8 cellular contexts compared by ENCODE assay signal in the genomic region with DNA sequence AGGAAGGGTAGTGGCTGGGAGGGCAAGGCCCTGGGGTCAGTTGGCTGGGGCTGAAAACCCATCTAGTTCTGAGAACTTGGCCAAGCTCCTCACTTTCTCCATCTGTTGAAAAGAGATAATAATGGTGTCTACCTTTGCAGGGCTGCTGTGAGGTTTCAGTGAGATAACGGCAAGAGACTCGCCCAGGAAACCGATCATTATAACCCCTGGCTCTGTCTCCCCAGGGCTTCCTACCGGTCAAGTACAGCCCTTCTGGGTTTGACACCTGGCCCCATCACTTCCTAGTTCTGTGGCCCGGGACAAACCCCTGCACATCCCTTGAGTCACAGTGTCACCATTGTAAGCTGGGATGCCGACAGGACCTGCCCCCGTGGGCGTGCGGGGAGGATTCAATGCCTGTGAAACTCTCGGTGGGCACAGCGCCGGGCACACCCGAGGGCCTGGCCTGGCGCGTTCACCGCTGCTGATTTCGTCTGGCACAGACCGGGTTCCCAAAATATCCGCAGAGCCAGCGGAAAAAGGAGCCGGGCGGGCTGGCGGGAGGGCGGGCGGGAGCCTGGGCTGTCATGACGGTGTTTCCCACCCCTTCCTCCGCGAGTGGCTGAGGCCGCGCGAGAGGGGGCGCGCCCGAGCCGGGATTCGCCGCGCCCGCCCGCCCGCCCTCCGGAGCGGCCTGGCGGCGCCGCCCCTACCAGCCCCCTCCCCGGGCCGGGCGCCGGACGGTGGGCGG. TPM values are rescaled to one million over a fixed set of nuclear protein-coding genes. Genes with fewer than 3 reads are reported as not detected.
DNase-seq lines count a peak whose midpoint lies in the region; ATAC-seq and TF ChIP-seq lines count a peak whose summit lies in the region.

No MANE protein-coding gene starts in this region.

- H3K9ac ChIP-seq in Loucy (ENCODE audit: low read depth, low read length, poor library complexity, severe bottlenecking): peak overlapping the region; percentile 77

- TF ChIP-seq POLR2A in adrenal gland (IDR thresholded peaks at IDR 0.05): peak in 1 of 2 donors; percentile 42

- TF ChIP-seq CTCF in Loucy (conservative IDR thresholded peaks at IDR 0.05; ENCODE audit: low read length): no peak
- TF ChIP-seq CTCF in adrenal gland (IDR thresholded peaks at IDR 0.05): peak in 1 of 6 experiments; percentile 18
- TF ChIP-seq CTCF in left ventricle myocardium inferior (IDR thresholded peaks at IDR 0.05; ENCODE audit: borderline replicate concordance): peak; percentile 26

- peaks cover 74% of the 10 kb centered on the region for H3K79me2 ChIP-seq in Loucy (ENCODE audit: insufficient read depth, low read length)

- H4K20me1 ChIP-seq in Loucy (ENCODE audit: insufficient read depth, low read length, poor library complexity, severe bottlenecking): peaks cover 15% of the 10 kb centered on the region

- peak; percentile 43 for ATAC-seq in GM21528 (IDR thresholded peaks at IDR 0.05; ENCODE audit: low FRiP score, unreplicated experiment)

- H3K4me1 ChIP-seq in Loucy (ENCODE audit: insufficient read depth, low read length, poor library complexity, severe bottlenecking) (peaks cover 56% of the 10 kb centered on the region), adrenal gland (replicated peaks in 1 of 2) (peaks cover 17 to 39% of the 10 kb centered on the region in 2 donors), left ventricle myocardium inferior (peaks cover 63% of the 10 kb centered on the region)

- peak overlapping the region; percentile 82 for H2AFZ ChIP-seq in Loucy (ENCODE audit: low read length)

- no peaks in the 10 kb centered on the region for H3K27me3 ChIP-seq in Loucy (ENCODE audit: insufficient read depth, low read length, poor library complexity, severe bottlenecking)
- H3K27me3 ChIP-seq in adrenal gland: no peaks in the 10 kb centered on the region
- H3K27me3 ChIP-seq in left ventricle myocardium inferior (ENCODE audit: low read depth): no peaks in the 10 kb centered on the region

- WGBS in adrenal gland, 4 donors: 0 to 2% (median 0%) methylated on average over 11 to 42 of the region's 52 CpGs; no CpG with 5 or more reads in 1 of the 4 donors

- H3F3A ChIP-seq in Loucy (ENCODE audit: low read depth): no peaks in the 10 kb centered on the region

- H3K36me3 ChIP-seq in Loucy (ENCODE audit: insufficient read depth, low read length) (peaks cover 18% of the 10 kb centered on the region; the same call in 1 of the 2 replicates), adrenal gland (replicated peaks in 1 of 2) (peaks cover 0 to 28% of the 10 kb centered on the region in 2 donors), left ventricle myocardium inferior (peaks cover 29% of the 10 kb centered on the region)

- DNase-seq in DMS 273 (lab: John Stamatoyannopoulos, UW; ENCODE audit: unreplicated experiment): peak; percentile 84
- DNase-seq in T-helper 1 cell: peak; percentile 56 to 79 (median 67)
- peak; percentile 66 to 84 (median 79) for DNase-seq in adrenal gland
- DNase-seq in left ventricle myocardium inferior: peak; percentile 84
- DNase-seq in posterior vena cava (ENCODE audit: low spot score): peak; percentile 91
- DNase-seq in ureter (ENCODE audit: low spot score): peak; percentile 74

- H3K27ac ChIP-seq in adrenal gland (peak overlapping the region; percentile 74 to 98 (median 84)), left ventricle myocardium inferior (replicated peaks) (peak overlapping the region; percentile 97)

- intact Hi-C loops in adrenal gland (cut with DNase I) (no loop called here), left ventricle myocardium inferior (cut with micrococcal nuclease) (no loop called here), posterior vena cava (cut with DNase I) (loop anchor here in 1 of 2 donors (10.0 kb wide), 1 partner anchor 46 kb away; a partner anchor contains a TSS)

- H3K4me2 ChIP-seq in Loucy (ENCODE audit: low read depth, low read length, poor library complexity, severe bottlenecking): peak overlapping the region; percentile 89

- H3K4me3 ChIP-seq in Loucy (ENCODE audit: low read length, poor library complexity, severe bottlenecking) (peak overlapping the region; percentile 88), adrenal gland (peak overlapping the region in 2 of 4 donors; percentile 15 to 73), left ventricle myocardium inferior (peak overlapping the region; percentile 83)

- H3K9me2 ChIP-seq in Loucy (replicated peaks; ENCODE audit: low read depth, low read length): no peaks in the 10 kb centered on the region

- H3K9me3 ChIP-seq in Loucy (ENCODE audit: insufficient read depth, low read depth, low read length): no peaks in the 10 kb centered on the region
- H3K9me3 ChIP-seq in adrenal gland (replicated peaks in 1 of 3): no peaks in the 10 kb centered on the region
- H3K9me3 ChIP-seq in left ventricle myocardium inferior (replicated peaks): no peaks in the 10 kb centered on the region

RNA-seq across cellular contexts. Expression of a gene that starts 4.5 kb away (rescaled TPM):
- total RNA-seq in adrenal gland (10 to 100 TPM; 17.2 to 29.4 (median 24.0) TPM), left ventricle myocardium inferior (28.5 TPM), posterior vena cava (10 to 100 TPM; 52.2 to 56.1 TPM), ureter (44.4 TPM)
- 10 to 100 TPM; 18.0 to 37.3 (median 23.6) TPM for polyA plus RNA-seq in adrenal gland

RNA-seq across cellular contexts. Expression of a gene that starts 23.7 kb away (rescaled TPM):
- total RNA-seq in adrenal gland: 10 to 100 TPM; 10.3 to 30.9 (median 24.9) TPM
- polyA plus RNA-seq in adrenal gland: 10 to 100 TPM in 1 of 3 donors, 1 to 10 TPM in 2; 3.8 to 20.7 (median 5.7) TPM
- total RNA-seq in left ventricle myocardium inferior: 27.1 TPM
- 10 to 100 TPM; 26.1 to 31.2 TPM for total RNA-seq in posterior vena cava
- total RNA-seq in ureter: 31.2 TPM

RNA-seq across cellular contexts. Expression of a gene that starts 48.1 kb away (rescaled TPM):
- total RNA-seq in adrenal gland: 1 to 10 TPM; 1.5 to 6.6 (median 4.4) TPM
- 1 to 10 TPM; 2.5 to 4.4 (median 3.8) TPM for polyA plus RNA-seq in adrenal gland
- total RNA-seq in left ventricle myocardium inferior: 2.2 TPM
- 1 to 10 TPM; 4.8 to 5.3 TPM for total RNA-seq in posterior vena cava
- 7.8 TPM for total RNA-seq in ureter
